ENCODE assay signal across 8 cellular contexts in the genomic region with DNA sequence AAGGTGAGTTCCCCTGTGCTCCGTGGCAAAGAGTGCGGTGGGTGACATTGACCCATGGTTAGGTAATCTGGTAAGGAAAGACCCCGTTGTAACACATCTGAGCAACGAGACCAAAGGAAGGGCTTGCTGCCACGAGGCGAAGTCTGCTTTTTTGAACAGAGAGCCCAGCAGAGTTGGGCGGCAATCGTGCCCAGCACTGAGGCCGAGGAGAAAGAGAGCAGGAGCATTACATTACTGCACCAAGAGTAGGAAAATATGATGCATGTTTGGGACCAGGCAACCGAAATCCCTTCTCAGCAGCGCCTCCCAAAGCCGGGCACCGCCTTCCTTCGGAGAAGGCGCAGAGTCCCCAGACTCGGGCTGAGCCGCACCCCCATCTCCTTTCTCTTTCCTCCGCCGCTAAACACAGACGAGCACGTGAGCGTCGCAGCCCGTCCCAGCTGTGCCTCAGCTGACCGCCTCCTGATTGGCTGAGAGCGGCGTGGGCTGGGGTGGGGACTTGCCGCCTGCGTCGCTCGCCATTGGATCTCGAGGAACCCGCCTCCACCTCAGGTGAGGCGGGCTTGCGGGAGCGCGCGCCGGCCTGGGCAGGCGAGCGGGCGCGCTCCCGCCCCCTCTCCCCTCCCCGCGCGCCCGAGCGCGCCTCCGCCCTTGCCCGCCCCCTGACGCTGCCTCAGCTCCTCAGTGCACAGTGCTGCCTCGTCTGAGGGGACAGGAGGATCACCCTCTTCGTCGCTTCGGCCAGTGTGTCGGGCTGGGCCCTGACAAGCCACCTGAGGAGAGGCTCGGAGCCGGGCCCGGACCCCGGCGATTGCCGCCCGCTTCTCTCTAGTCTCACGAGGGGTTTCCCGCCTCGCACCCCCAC. TPM values are rescaled to one million over a fixed set of nuclear protein-coding genes. Genes with fewer than 3 reads are reported as not detected.
DNase-seq lines count a peak whose midpoint lies in the region; ATAC-seq lines count a peak whose summit lies in the region.

HIF1A (plus strand) TSS at position 684 of the 865 bp plus-strand sequence. CDS start 292 bp downstream, outside the sequence.

- intact Hi-C loops in left colon (cut with DNase I, micrococcal nuclease), result no loop called here

- H3K9ac ChIP-seq in BLaER1 treated with 17β-estradiol and CSF1 and Interleukin-3, amounts not matched to agents 10 nM and 100 nM, result peak within 1 kb of the TSS; percentile 93 to 100 (median 99)

- H3K27ac ChIP-seq in BLaER1 treated with 17β-estradiol and CSF1 and Interleukin-3, amounts not matched to agents 10 nM and 100 nM, result peak within 1 kb of the TSS; percentile 94 to 99 (median 98)

- peaks cover 2 to 6% (median 4%) of the 10 kb centered on the region in 11 experiments; a peak in 15 of 22 replicates for H3K9me3 ChIP-seq in BLaER1 treated with 17β-estradiol and CSF1 and Interleukin-3, amounts not matched to agents 10 nM and 100 nM (replicated peaks in 1 of 11)

- H3K4me1 ChIP-seq in BLaER1 treated with 17β-estradiol and CSF1 and Interleukin-3, amounts not matched to agents 10 nM and 100 nM, result peaks cover 29 to 48% (median 39%) of the 10 kb centered on the region in 10 experiments

- H3K4me3 ChIP-seq in BLaER1 treated with 17β-estradiol and CSF1 and Interleukin-3, amounts not matched to agents 10 nM and 100 nM, result peak within 1 kb of the TSS; percentile 78 to 96 (median 94)

- no peaks in the 10 kb centered on the region for H3K27me3 ChIP-seq in BLaER1 treated with 17β-estradiol and CSF1 and Interleukin-3, amounts not matched to agents 10 nM and 100 nM

- H3K36me3 ChIP-seq in BLaER1 treated with 17β-estradiol and CSF1 and Interleukin-3, amounts not matched to agents 10 nM and 100 nM, result peaks cover under 1 to 34% (median 20%) of the 10 kb centered on the region in 11 experiments; a peak in 15 of 22 replicates

- H3K4me2 ChIP-seq in BLaER1 treated with 17β-estradiol and CSF1 and Interleukin-3, amounts not matched to agents 10 nM and 100 nM, result peak within 1 kb of the TSS; percentile 81 to 97 (median 91)

- ATAC-seq in GM19328 (IDR thresholded peaks at IDR 0.05; ENCODE audit: unreplicated experiment), result peak; percentile 94
- peak; percentile 92 for ATAC-seq in HG03520 (IDR thresholded peaks at IDR 0.05; ENCODE audit: unreplicated experiment)
- peak; percentile 93 for ATAC-seq in left colon

- DNase-seq in NCI-H69 (lab: John Stamatoyannopoulos, UW) (peak; percentile 100), cortex of kidney (lab: John Stamatoyannopoulos, UW) (peak; percentile 78), left colon (peak; percentile 95 to 99)
- DNase-seq in activated CD4-positive, alpha-beta T cell treated with anti-CD3 and anti-CD28 coated beads, Interleukin-2, amount 50 U/mL, for 1 hour, result peak; percentile 93
- peak; percentile 98 for DNase-seq in stimulated activated CD4-positive, alpha-beta T cell treated with anti-CD3 and anti-CD28 coated beads, Interleukin-1b, Interleukin-23, amount 100 ng/mL, for 48 hours

- H4K20me1 ChIP-seq in BLaER1 treated with 17β-estradiol and CSF1 and Interleukin-3, amounts not matched to agents 10 nM and 100 nM, result peaks cover 27 to 47% (median 46%) of the 10 kb centered on the region in 11 experiments

RNA-seq across cellular contexts. Expression of gene HIF1A, which starts in this region (rescaled TPM):
- 100 to 1,000 TPM in 1 of 2 donors, 10 to 100 TPM in 1; 89.0 to 145 TPM for total RNA-seq in left colon

Comparison
In these comparisons a context has a peak if more than half of its experiments do, and no peak if none do; other contexts are left out.
1. Peak in every context shown above with its lines: DNase-seq, ATAC-seq, H3K4me3 ChIP-seq and H3K27ac ChIP-seq.